In the genomic region with DNA sequence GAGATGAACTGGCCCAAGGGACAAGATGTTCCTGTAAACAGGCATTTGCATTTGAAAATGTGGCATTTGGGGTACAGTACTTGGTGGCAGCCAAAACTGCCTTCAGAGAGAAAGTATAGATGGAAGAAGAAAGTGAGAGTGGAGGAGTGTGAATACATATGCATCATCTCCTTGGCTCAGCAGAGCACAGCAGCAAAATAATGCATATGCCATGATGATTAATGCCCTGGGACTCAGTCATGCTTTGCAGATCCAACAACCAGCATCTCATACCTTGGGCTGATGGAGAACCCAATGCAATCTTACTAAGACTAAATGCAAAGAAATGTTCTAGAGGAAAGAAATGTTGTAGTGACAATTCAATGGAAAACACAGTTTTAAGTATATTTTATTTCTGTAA, we compare ENCODE assay signal across 17 cellular contexts. TPM values are rescaled to one million over a fixed set of nuclear protein-coding genes. Genes with fewer than 3 reads are reported as not detected.
DNase-seq lines count a peak whose midpoint lies in the region; ATAC-seq and TF ChIP-seq lines count a peak whose summit lies in the region.
"Had no signal": no experiment of that assay in that cellular context is flagged by ENCODE, and none has a peak within 500 bp of the region (broad histone marks: within the 10 kb centered on the region; RNA-seq: fewer than 3 reads in every experiment).

No MANE protein-coding gene starts in this region.

- peaks cover 20% of the 10 kb centered on the region for H3K36me3 Mint-ChIP-seq in activated CD4-positive, alpha-beta T cell treated with anti-CD3 and anti-CD28 coated beads, Interleukin-2, amount 10 ng/mL, durations not matched to agents 7 days and 5 days (ENCODE audit: low read depth)
- no peaks in the 10 kb centered on the region for H3K36me3 Mint-ChIP-seq in activated naive CD8-positive, alpha-beta T cell treated with anti-CD3 and anti-CD28 coated beads, Interleukin-2, amount 50 U/mL, for 24 hours (ENCODE audit: low read depth)
- H3K36me3 Mint-ChIP-seq: CD14-positive monocyte had no signal

- no peaks in the 10 kb centered on the region for H4K20me1 ChIP-seq in OCI-LY1 (ENCODE audit: insufficient read depth, low read length)

- no peak overlapping the region for H3K9ac ChIP-seq in OCI-LY1 (ENCODE audit: low read length)

- H3K27me3 Mint-ChIP-seq in activated CD4-positive, alpha-beta T cell treated with anti-CD3 and anti-CD28 coated beads, Interleukin-2, amount 10 ng/mL, durations not matched to agents 7 days and 5 days = no peaks in the 10 kb centered on the region
- H3K27me3 Mint-ChIP-seq in activated naive CD8-positive, alpha-beta T cell treated with anti-CD3 and anti-CD28 coated beads, Interleukin-2, amount 50 U/mL, for 24 hours = no peaks in the 10 kb centered on the region

- peak; percentile 63 for ATAC-seq in activated naive CD8-positive, alpha-beta T cell treated with anti-CD3 and anti-CD28 coated beads, Interleukin-2, amount 50 U/mL, for 24 hours
- ATAC-seq: A549, left lobe of liver, PC-3, upper lobe of right lung had no signal

- peaks cover 54% of the 10 kb centered on the region for H3K4me1 ChIP-seq in OCI-LY1 (ENCODE audit: insufficient read depth, low read length, severe bottlenecking)
- H3K4me1 ChIP-seq in effector memory CD4-positive, alpha-beta T cell (ENCODE audit: control insufficient read depth, insufficient read depth, low read length, poor library complexity, severe bottlenecking) = peaks cover 11% of the 10 kb centered on the region
- H3K4me1 ChIP-seq: A549 had no signal

- peaks cover 88% of the 10 kb centered on the region for H3K4me1 Mint-ChIP-seq in activated CD4-positive, alpha-beta T cell treated with anti-CD3 and anti-CD28 coated beads, Interleukin-2, amount 10 ng/mL, durations not matched to agents 7 days and 5 days
- H3K4me1 Mint-ChIP-seq in activated naive CD8-positive, alpha-beta T cell treated with anti-CD3 and anti-CD28 coated beads, Interleukin-2, amount 50 U/mL, for 24 hours = peaks cover 98% of the 10 kb centered on the region

- no peak overlapping the region; the same call in 1 of the 2 replicates for H3K4me2 ChIP-seq in OCI-LY1 (ENCODE audit: low read length)
- H3K4me2 ChIP-seq: A549 had no signal

- H3K9me2 ChIP-seq in OCI-LY1 (ENCODE audit: low read depth, low read length) = no peaks in the 10 kb centered on the region

- H3K27ac Mint-ChIP-seq in activated CD4-positive, alpha-beta T cell treated with anti-CD3 and anti-CD28 coated beads, Interleukin-2, amount 10 ng/mL, durations not matched to agents 7 days and 5 days = peak overlapping the region; percentile 21
- H3K27ac Mint-ChIP-seq in activated naive CD8-positive, alpha-beta T cell treated with anti-CD3 and anti-CD28 coated beads, Interleukin-2, amount 50 U/mL, for 24 hours = peak overlapping the region; percentile 91

- CTCF ChIA-PET in activated CD4-positive, alpha-beta T cell treated with anti-CD3 and anti-CD28 coated beads, Interleukin-2, amount 10 ng/mL, durations not matched to agents 7 days and 5 days (lab: Charles Lee) = interaction anchor here (0.9 to 1.3 kb wide), 7 partner anchors 9 to 146 kb away, joined by 3 to 4 read pairs (median 3); no protein-coding TSS in a partner anchor

- no peaks in the 10 kb centered on the region; the same call in 1 of the 2 replicates for H3K9me3 ChIP-seq in OCI-LY1 (ENCODE audit: low read length)
- no peaks in the 10 kb centered on the region for H3K9me3 ChIP-seq in effector memory CD4-positive, alpha-beta T cell (ENCODE audit: control insufficient read depth, low read length)
- H3K9me3 ChIP-seq: A549, upper lobe of right lung had no signal

- H3K79me2 ChIP-seq in OCI-LY1 (ENCODE audit: insufficient read depth, low read length) = no peaks in the 10 kb centered on the region

- H3K4me3 Mint-ChIP-seq in activated CD4-positive, alpha-beta T cell treated with anti-CD3 and anti-CD28 coated beads, Interleukin-2, amount 10 ng/mL, durations not matched to agents 7 days and 5 days = no peak overlapping the region
- peak overlapping the region; percentile 58 for H3K4me3 Mint-ChIP-seq in activated naive CD8-positive, alpha-beta T cell treated with anti-CD3 and anti-CD28 coated beads, Interleukin-2, amount 50 U/mL, for 24 hours
- H3K4me3 Mint-ChIP-seq: CD14-positive monocyte had no signal

- POLR2A ChIA-PET in activated CD4-positive, alpha-beta T cell treated with anti-CD3 and anti-CD28 coated beads, Interleukin-2, amount 10 ng/mL, durations not matched to agents 7 days and 5 days (lab: Charles Lee) = interaction anchor here (1.2 kb wide), 1 partner anchor 33 kb away, joined by 4 read pairs; no protein-coding TSS in a partner anchor

- no peaks in the 10 kb centered on the region for H3K36me3 ChIP-seq in OCI-LY1 (ENCODE audit: insufficient read depth, low read length)
- H3K36me3 ChIP-seq in effector memory CD4-positive, alpha-beta T cell (ENCODE audit: control insufficient read depth, insufficient read depth, low read length) = no peaks in the 10 kb centered on the region
- H3K36me3 ChIP-seq: upper lobe of right lung had no signal

- no peaks in the 10 kb centered on the region for H3F3A ChIP-seq in OCI-LY1 (ENCODE audit: insufficient read depth, low read length)

- H3K4me3 ChIP-seq in OCI-LY1 (ENCODE audit: low read depth, low read length, poor library complexity, severe bottlenecking) = no peak overlapping the region
- H3K4me3 ChIP-seq in effector memory CD4-positive, alpha-beta T cell (ENCODE audit: insufficient read depth, low read depth, low read length, poor library complexity, severe bottlenecking) = no peak overlapping the region
- H3K4me3 ChIP-seq: A549, upper lobe of right lung had no signal

- no peaks in the 10 kb centered on the region for H3K27me3 ChIP-seq in OCI-LY1 (ENCODE audit: insufficient read depth, low read length)
- H3K27me3 ChIP-seq in effector memory CD4-positive, alpha-beta T cell (replicated peaks; ENCODE audit: control insufficient read depth, insufficient read depth, low read length, poor library complexity, severe bottlenecking) = no peaks in the 10 kb centered on the region
- H3K27me3 ChIP-seq: upper lobe of right lung had no signal

- peak overlapping the region; percentile 50 for H3K27ac ChIP-seq in OCI-LY1 (ENCODE audit: low read depth, low read length, poor library complexity, severe bottlenecking)
- H3K27ac ChIP-seq in effector memory CD4-positive, alpha-beta T cell (ENCODE audit: insufficient read depth, low read length, poor library complexity, severe bottlenecking) = no peak overlapping the region
- H3K27ac ChIP-seq: A549, upper lobe of right lung had no signal

- no peak for DNase-seq in activated CD4-positive, alpha-beta T cell treated with anti-CD3 and anti-CD28 coated beads, Interleukin-2, amount 10 ng/mL, durations not matched to agents 7 days and 5 days
- DNase-seq in activated CD4-positive, alpha-beta T cell treated with anti-CD3 and anti-CD28 coated beads, Interleukin-2, amount 50 U/mL, for 1 hour = no peak
- no peak for DNase-seq in activated naive CD8-positive, alpha-beta T cell treated with anti-CD3 and anti-CD28 coated beads, Interleukin-2, amount 50 U/mL, for 24 hours
- DNase-seq in renal cortical epithelial cell (ENCODE audit: low read depth) = peak; percentile 25
- no peak for DNase-seq in effector memory CD4-positive, alpha-beta T cell
- no peak for DNase-seq in globus pallidus (ENCODE audit: low spot score)
- no peak for DNase-seq in DMS79 treated with DMSO at 0.1 percent for 48 hours (lab: John Stamatoyannopoulos, UW)
- DNase-seq: amygdala, IMR-90, NCI-H2029, NCI-H524, PC-3, upper lobe of right lung had no signal

- H2AFZ ChIP-seq in OCI-LY1 (ENCODE audit: low read length) = no peak overlapping the region

- peaks cover 8% of the 10 kb centered on the region for H3K9me3 Mint-ChIP-seq in activated CD4-positive, alpha-beta T cell treated with anti-CD3 and anti-CD28 coated beads, Interleukin-2, amount 10 ng/mL, durations not matched to agents 7 days and 5 days
- no peaks in the 10 kb centered on the region for H3K9me3 Mint-ChIP-seq in activated naive CD8-positive, alpha-beta T cell treated with anti-CD3 and anti-CD28 coated beads, Interleukin-2, amount 50 U/mL, for 24 hours

- TF ChIP-seq CTCF in OCI-LY1 (IDR thresholded peaks at IDR 0.05; ENCODE audit: low read length) = no peak

RNA-seq across cellular contexts. Expression of a gene that starts 29.7 kb away (rescaled TPM):
- total RNA-seq in activated CD4-positive, alpha-beta T cell treated with anti-CD3 and anti-CD28 coated beads, Interleukin-2, amount 10 ng/mL, durations not matched to agents 7 days and 5 days = 100 to 1,000 TPM; 234 to 279 TPM
- total RNA-seq in renal cortical epithelial cell = 0.94 TPM in 1 of 2 replicates, not detected in the other
- total RNA-seq: IMR-90 had no signal

Comparison
In these comparisons a context has a peak if more than half of its experiments do, and no peak if none do; other contexts are left out.
1. RNA of a gene that starts 29.7 kb away (total RNA-seq): 234 to 279 TPM in activated CD4-positive, alpha-beta T cell treated with anti-CD3 and anti-CD28 coated beads, Interleukin-2, amount 10 ng/mL, durations not matched to agents 7 days and 5 days; 0.94 TPM in renal cortical epithelial cell; every median in the first group is over 100 times any median in the second.